ENCODE assay signal across 8 cellular contexts in genomic region chr5:17216974-17217325, GRCh38. TPM values are rescaled to one million over a fixed set of nuclear protein-coding genes. Genes with fewer than 3 reads are reported as not detected.
A peak's percentile ranks its signal among the peaks of the same experiment; 100 is the strongest.
DNase-seq lines count a peak whose midpoint lies in the region; FAIRE-seq and TF ChIP-seq lines count a peak whose summit lies in the region.

No MANE protein-coding gene starts in this region.

- POLR2A ChIA-PET in A673 (lab: Charles Lee; ENCODE audit: low non-redundant PET) = interaction anchor here (0.5 to 0.6 kb wide), 4 partner anchors 227 to 1695 kb away, joined by 3 to 5 read pairs (median 4); no protein-coding TSS in a partner anchor

- H3K36me3 ChIP-seq in A673 (ENCODE audit: insufficient read depth, low read length, poor library complexity, severe bottlenecking) = peaks cover 17% of the 10 kb centered on the region
- H3K36me3 ChIP-seq in HAP-1 (replicated peaks) = no peaks in the 10 kb centered on the region
- no peaks in the 10 kb centered on the region for H3K36me3 ChIP-seq in hepatocyte (replicated peaks; ENCODE audit: insufficient read depth, low read depth)

- H3K27ac ChIP-seq in A673 (ENCODE audit: low read depth, low read length, poor library complexity, severe bottlenecking) (peak overlapping the region; percentile 87), hepatocyte (peak overlapping the region; percentile 78), skin epidermis (peak overlapping the region in 9 of 21 experiments; percentile 12 to 89 (median 34))

- no peaks in the 10 kb centered on the region for H3K9me2 ChIP-seq in hepatocyte (replicated peaks; ENCODE audit: insufficient read depth)

- peaks cover 49% of the 10 kb centered on the region for H3K79me2 ChIP-seq in hepatocyte

- H3K4me3 Mint-ChIP-seq in Calu3 (ENCODE audit: low read depth, unreplicated experiment) = no peak overlapping the region

- no peaks in the 10 kb centered on the region for H3K9me3 Mint-ChIP-seq in Calu3 (ENCODE audit: low read depth, unreplicated experiment)

- H2AFZ ChIP-seq in hepatocyte = peak overlapping the region; percentile 69

- DNase-seq in A673 (ENCODE audit: low spot score) (peak; percentile 88), HAP-1 (ENCODE audit: low spot score in 2 of 2) (peak; percentile 37 to 77), hepatocyte (ENCODE audit: low spot score) (peak; percentile 81), GM13976 (ENCODE audit: low spot score) (no peak), D721Med (ENCODE audit: insufficient read length, low spot score) (no peak), Calu3 (no peak)

- no peak overlapping the region for H3K27ac Mint-ChIP-seq in Calu3 (ENCODE audit: unreplicated experiment)

- peaks cover 26% of the 10 kb centered on the region for H4K20me1 ChIP-seq in hepatocyte (ENCODE audit: insufficient read depth, poor library complexity, severe bottlenecking)

- H3K9me3 ChIP-seq in A673 (ENCODE audit: low read depth, low read length, poor library complexity, severe bottlenecking) (no peaks in the 10 kb centered on the region), HAP-1 (no peaks in the 10 kb centered on the region), hepatocyte (ENCODE audit: low read depth) (no peaks in the 10 kb centered on the region)

- WGBS in hepatocyte (ENCODE audit: low lambda C conversion rate, missing lambda C conversion rate) = 0% methylated on average over 3 of the region's 14 CpGs

- in situ Hi-C loops in HAP-1 (cut with MboI; ENCODE audit: low sequenced_read_pairs) = loop anchor here (5.0 to 25.0 kb wide), 3 partner anchors 755 to 1090 kb away; partner anchors contain the start of gene ZNF622
- in situ Hi-C loops in GM13976 (cut with MboI; ENCODE audit: low sequenced_read_pairs, unreplicated experiment) = loop anchor here (10.0 to 25.0 kb wide), 2 partner anchors 895 to 1098 kb away; no protein-coding TSS in a partner anchor

- intact Hi-C loops in A673 (cut with micrococcal nuclease; ENCODE audit: unreplicated experiment) = loop anchor here (1.0 to 10.0 kb wide), 6 partner anchors 220 to 1096 kb away; no protein-coding TSS in a partner anchor
- intact Hi-C loops in Calu3 (cut with micrococcal nuclease; ENCODE audit: unreplicated experiment) = loop anchor here (1.0 to 2.0 kb wide), 3 partner anchors 1065 to 1098 kb away; no protein-coding TSS in a partner anchor

- no peaks in the 10 kb centered on the region for H3K36me3 Mint-ChIP-seq in Calu3 (ENCODE audit: insufficient read depth, unreplicated experiment)

- peaks cover 22% of the 10 kb centered on the region for H3K27me3 Mint-ChIP-seq in Calu3 (ENCODE audit: unreplicated experiment)

- peak overlapping the region; percentile 81 for H3K4me2 ChIP-seq in hepatocyte

- no TSS peak for BruUV-seq in A673 (replicated peaks; lab: Mats Ljungman, UMichigan)
- BruUV-seq in Calu3 (replicated peaks; lab: Mats Ljungman, UMichigan) = no TSS peak

- H3K27me3 ChIP-seq in A673 (replicated peaks; ENCODE audit: insufficient read depth, low read depth, low read length, poor library complexity) (no peaks in the 10 kb centered on the region), HAP-1 (ENCODE audit: low read depth) (no peaks in the 10 kb centered on the region), hepatocyte (no peaks in the 10 kb centered on the region)

- TF ChIP-seq CTCF in A673 (conservative IDR thresholded peaks at IDR 0.05; ENCODE audit: low read depth, low read length) (0 out of 2 replicates have a peak, but pooled peaks have one; percentile 8), WI38 (IDR thresholded peaks at IDR 0.05; ENCODE audit: low read depth, low read length) (no peak), hepatocyte (IDR thresholded peaks at IDR 0.05; ENCODE audit: poor library complexity) (no peak), GM13976 (IDR thresholded peaks at IDR 0.05; ENCODE audit: borderline replicate concordance, control extremely low read depth, extremely low read depth, insufficient read depth, missing control alignments) (no peak), D721Med (IDR thresholded peaks at IDR 0.05; ENCODE audit: insufficient read depth, missing control alignments) (no peak), Calu3 (IDR thresholded peaks at IDR 0.05; ENCODE audit: unreplicated experiment) (no peak)

- H3K4me3 ChIP-seq in A673 (ENCODE audit: low read depth, low read length, poor library complexity, severe bottlenecking) (peak overlapping the region; percentile 91), HAP-1 (peak overlapping the region; percentile 36), WI38 (ENCODE audit: low read depth, low read length) (peak overlapping the region; percentile 59), hepatocyte (peak overlapping the region; percentile 40), skin epidermis (peak overlapping the region; percentile 6 to 74 (median 61))

- FAIRE-seq in D721Med (lab: Jason Lieb, UNC) = no peak

- CTCF ChIA-PET in A673 (lab: Charles Lee) = interaction anchor here (0.7 to 2.2 kb wide), 4 partner anchors 66 to 1094 kb away, joined by 3 to 10 read pairs (median 6); no protein-coding TSS in a partner anchor
- CTCF ChIA-PET in Calu3 (lab: Charles Lee) = interaction anchor here (0.6 to 2.4 kb wide), 4 partner anchors 14 to 1836 kb away, joined by 3 to 13 read pairs (median 5); no protein-coding TSS in a partner anchor

- H3K4me1 Mint-ChIP-seq in Calu3 (ENCODE audit: low read depth, unreplicated experiment) = no peaks in the 10 kb centered on the region

- H3K4me1 ChIP-seq in A673 (ENCODE audit: insufficient read depth, low read length, poor library complexity, severe bottlenecking) (peaks cover 36% of the 10 kb centered on the region), HAP-1 (peaks cover 50% of the 10 kb centered on the region), hepatocyte (ENCODE audit: insufficient read depth) (peaks cover 24% of the 10 kb centered on the region)

RNA-seq across cellular contexts. Expression of gene BASP1, which starts 0.5 kb away (rescaled TPM):
- total RNA-seq in A673 (2021) (394 and 397 TPM in 2 replicates), hepatocyte (134 and 137 TPM in 2 replicates), Calu3 (2022) (not detected in 2 replicates)
- polyA plus RNA-seq in hepatocyte = 175 and 183 TPM in 2 replicates

Comparison
In these comparisons a context has a peak if more than half of its experiments do, and no peak if none do; other contexts are left out.
1. DNase-seq: peak in A673 (single experiment), HAP-1 (2 of 2) and hepatocyte (single experiment); none in GM13976 (single experiment), D721Med (single experiment) and Calu3 (single experiment).
2. H3K4me3 ChIP-seq: peak in every context shown above with its lines; median percentile 91 in A673; 61 in skin epidermis; 59 in WI38; 40 in hepatocyte; 36 in HAP-1.
3. RNA of gene BASP1, which starts 0.5 kb away (total RNA-seq): 394 to 397 TPM in A673 and 134 to 137 TPM in hepatocyte; not detected in Calu3; every median in the first group is over 100 times any median in the second.